In the genomic region with DNA sequence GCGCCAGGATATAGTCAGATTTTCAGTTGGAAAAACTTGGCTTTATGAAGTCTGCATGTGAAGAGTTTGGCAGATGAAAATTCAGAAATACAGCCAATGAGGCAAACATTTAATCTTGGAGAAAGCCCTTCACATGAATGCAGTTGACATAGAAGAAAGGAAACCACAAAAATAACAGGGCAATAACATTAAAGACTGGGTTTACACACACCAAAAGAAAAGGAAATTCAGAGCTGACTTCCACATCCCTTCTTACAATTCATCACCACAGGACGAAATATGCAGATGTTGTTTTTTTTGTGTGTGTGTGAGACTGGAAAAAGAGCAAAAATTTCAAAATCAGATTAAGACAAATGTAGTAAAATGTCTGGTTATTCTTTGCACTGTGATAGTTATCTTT, we compare ENCODE assay signal across 15 cellular contexts.
DNase-seq lines count a peak whose midpoint lies in the region; ATAC-seq and TF ChIP-seq lines count a peak whose summit lies in the region.
"Had no signal": no experiment of that assay in that cellular context is flagged by ENCODE, and none has a peak within 500 bp of the region (broad histone marks: within the 10 kb centered on the region; RNA-seq: fewer than 3 reads in every experiment).

No MANE protein-coding gene starts in this region.

- H3K4me1 Mint-ChIP-seq in endothelial cell (ENCODE audit: unreplicated experiment), result peaks cover 22% of the 10 kb centered on the region
- H3K4me1 Mint-ChIP-seq: IgD-negative memory B cell had no signal

- H3K27ac Mint-ChIP-seq in endothelial cell (ENCODE audit: unreplicated experiment), result peak overlapping the region; percentile 79
- H3K27ac Mint-ChIP-seq: IgD-negative memory B cell had no signal

- 81% methylated on average over 2 of the region's 2 CpGs for WGBS in hepatocyte (ENCODE audit: low lambda C conversion rate, missing lambda C conversion rate)

- H3F3A ChIP-seq in OCI-LY1 (ENCODE audit: insufficient read depth, low read length), result no peaks in the 10 kb centered on the region

- H3K9me3 Mint-ChIP-seq in endothelial cell (ENCODE audit: unreplicated experiment), result no peaks in the 10 kb centered on the region

- H4K20me1 ChIP-seq in OCI-LY1 (ENCODE audit: insufficient read depth, low read length) (no peaks in the 10 kb centered on the region), hepatocyte (ENCODE audit: insufficient read depth, poor library complexity, severe bottlenecking) (no peaks in the 10 kb centered on the region)

- TF ChIP-seq CTCF in OCI-LY1 (IDR thresholded peaks at IDR 0.05; ENCODE audit: low read length) (no peak), endothelial cell (IDR thresholded peaks at IDR 0.05; ENCODE audit: unreplicated experiment) (no peak), hepatocyte (IDR thresholded peaks at IDR 0.05; ENCODE audit: poor library complexity) (no peak)

- no peak overlapping the region for H3K4me3 ChIP-seq in OCI-LY1 (ENCODE audit: low read depth, low read length, poor library complexity, severe bottlenecking)
- no peak overlapping the region for H3K4me3 ChIP-seq in hepatocyte
- H3K4me3 ChIP-seq: GM12878, HAP-1 had no signal

- no peaks in the 10 kb centered on the region for H3K36me3 Mint-ChIP-seq in endothelial cell (ENCODE audit: low read depth, unreplicated experiment)
- H3K36me3 Mint-ChIP-seq: CD4-positive, CD25-positive, alpha-beta regulatory T cell had no signal

- no peaks in the 10 kb centered on the region for H3K27me3 ChIP-seq in OCI-LY1 (ENCODE audit: insufficient read depth, low read length)
- H3K27me3 ChIP-seq in hepatocyte, result no peaks in the 10 kb centered on the region

- no peak overlapping the region for H3K4me3 Mint-ChIP-seq in endothelial cell (ENCODE audit: unreplicated experiment)
- H3K4me3 Mint-ChIP-seq: CD4-positive, CD25-positive, alpha-beta regulatory T cell; IgD-negative memory B cell had no signal

- in situ Hi-C loops in G401 (cut with HindIII; ENCODE audit: low sequenced_read_pairs), result no loop called here

- H3K4me1 ChIP-seq in OCI-LY1 (ENCODE audit: insufficient read depth, low read length, severe bottlenecking), result peaks cover 31% of the 10 kb centered on the region
- H3K4me1 ChIP-seq in hepatocyte (ENCODE audit: insufficient read depth), result no peaks in the 10 kb centered on the region
- H3K4me1 ChIP-seq: HAP-1 had no signal

- H3K27ac ChIP-seq in OCI-LY1 (ENCODE audit: low read depth, low read length, poor library complexity, severe bottlenecking) (peak overlapping the region; percentile 33), hepatocyte (no peak overlapping the region)
- H3K27ac ChIP-seq: 22Rv1 had no signal

- H3K79me2 ChIP-seq in OCI-LY1 (ENCODE audit: insufficient read depth, low read length) (no peaks in the 10 kb centered on the region), hepatocyte (no peaks in the 10 kb centered on the region)

- H3K36me3 ChIP-seq in OCI-LY1 (ENCODE audit: insufficient read depth, low read length) (no peaks in the 10 kb centered on the region), hepatocyte (replicated peaks; ENCODE audit: insufficient read depth, low read depth) (no peaks in the 10 kb centered on the region)
- H3K36me3 ChIP-seq: HAP-1 had no signal

- peak overlapping the region; percentile 13; the same call in 1 of the 2 replicates for H3K4me2 ChIP-seq in OCI-LY1 (ENCODE audit: low read length)
- H3K4me2 ChIP-seq in hepatocyte, result no peak overlapping the region

- no peak overlapping the region for H3K9ac ChIP-seq in OCI-LY1 (ENCODE audit: low read length)

- no peak for ATAC-seq in GM18867 (IDR thresholded peaks at IDR 0.05; ENCODE audit: unreplicated experiment)
- ATAC-seq: GM12878 had no signal

- H3K9me2 ChIP-seq in OCI-LY1 (ENCODE audit: low read depth, low read length), result no peaks in the 10 kb centered on the region
- H3K9me2 ChIP-seq in hepatocyte (replicated peaks; ENCODE audit: insufficient read depth), result no peaks in the 10 kb centered on the region

- H2AFZ ChIP-seq in OCI-LY1 (ENCODE audit: low read length) (no peak overlapping the region), hepatocyte (no peak overlapping the region)

- peaks cover 1% of the 10 kb centered on the region for H3K27me3 Mint-ChIP-seq in endothelial cell (ENCODE audit: unreplicated experiment)
- H3K27me3 Mint-ChIP-seq: IgD-negative memory B cell had no signal

- DNase-seq in NCI-H446 (lab: John Stamatoyannopoulos, UW) (peak; percentile 5 to 22), NCI-H446 treated with DMSO at 0.1 percent for 48 hours (lab: John Stamatoyannopoulos, UW) (no peak), endothelial cell (ENCODE audit: low spot score) (no peak), hepatocyte (ENCODE audit: low spot score) (no peak), G401 (ENCODE audit: low spot score) (no peak), HK-2 (ENCODE audit: unreplicated experiment) (no peak)
- DNase-seq: CD4-positive, CD25-positive, alpha-beta regulatory T cell; DMS53; GOT3 had no signal

- H3K9me3 ChIP-seq in OCI-LY1 (ENCODE audit: low read length) (peaks cover 7% of the 10 kb centered on the region; the same call in 1 of the 2 replicates), hepatocyte (ENCODE audit: low read depth) (no peaks in the 10 kb centered on the region)
- H3K9me3 ChIP-seq: HAP-1 had no signal

Comparison
In these comparisons a context has a peak if more than half of its experiments do, and no peak if none do; other contexts are left out.
1. DNase-seq: peak in NCI-H446 (2 of 2); none in NCI-H446 treated with DMSO at 0.1 percent for 48 hours (single experiment), endothelial cell (single experiment), hepatocyte (single experiment), G401 (single experiment) and HK-2 (single experiment).